9 cellular contexts compared by ENCODE assay signal in the genomic region with DNA sequence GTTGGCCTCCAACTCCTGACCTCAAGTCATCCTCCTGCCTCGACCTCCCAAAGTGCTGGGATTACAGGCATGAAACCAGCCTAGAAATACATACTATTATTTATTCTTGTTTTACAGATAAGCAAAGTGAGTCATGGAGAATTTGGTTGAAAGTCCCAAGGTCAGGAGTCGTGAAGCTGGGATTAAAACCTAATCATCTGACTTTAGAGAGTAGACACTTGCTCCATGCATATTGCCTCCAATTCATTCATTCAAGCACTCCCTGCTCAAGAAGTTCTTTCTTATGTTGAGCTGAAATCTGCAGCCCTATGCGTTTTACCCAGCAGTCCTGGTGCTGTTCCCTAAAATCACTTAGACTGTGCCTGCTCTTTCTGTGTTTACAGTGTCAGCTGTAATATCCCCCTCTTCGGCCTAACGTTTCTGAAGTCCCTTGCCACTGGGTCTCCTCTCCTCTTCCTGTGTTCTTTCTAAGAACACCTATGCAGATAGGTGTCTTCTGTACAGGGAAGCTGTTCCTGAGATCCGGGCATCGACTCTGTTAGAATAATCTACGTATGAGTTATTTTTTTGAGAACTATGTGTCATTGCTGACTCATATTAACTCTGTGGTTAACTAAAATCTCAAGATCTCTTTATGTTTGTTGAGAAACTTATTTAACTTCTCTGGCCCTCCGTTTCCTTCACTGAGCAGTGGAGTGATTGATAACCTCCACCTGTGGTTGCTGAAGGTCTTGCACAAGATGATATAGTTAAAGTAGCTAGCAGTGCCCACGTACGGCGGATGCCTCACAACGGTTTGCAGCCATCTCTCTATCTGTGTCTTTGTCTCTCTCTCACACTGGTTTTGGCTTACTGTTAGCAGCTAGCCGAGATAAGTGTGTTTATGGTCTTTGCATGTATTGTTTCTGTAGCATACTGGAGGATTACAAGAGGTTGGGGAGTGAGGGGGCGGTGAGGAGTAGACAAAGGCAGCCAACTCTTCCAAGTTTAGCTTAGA. TPM values are rescaled to one million over a fixed set of nuclear protein-coding genes. Genes with fewer than 3 reads are reported as not detected.
A peak's percentile ranks its signal among the peaks of the same experiment; 100 is the strongest.
DNase-seq lines count a peak whose midpoint lies in the region; FAIRE-seq and TF ChIP-seq lines count a peak whose summit lies in the region.
"Had no signal": no experiment of that assay in that cellular context is flagged by ENCODE, and none has a peak within 500 bp of the region (broad histone marks: within the 10 kb centered on the region; RNA-seq: fewer than 3 reads in every experiment).

No MANE protein-coding gene starts in this region.

- dilution Hi-C loops in endothelial cell of umbilical vein (cut with MboI; ENCODE audit: extremely low pct_ligation_motif_present, low sequenced_read_pairs): no loop called here

- no peaks in the 10 kb centered on the region for H4K20me1 ChIP-seq in endothelial cell of umbilical vein (replicated peaks; ENCODE audit: control insufficient read depth, extremely low read depth, insufficient read depth, low read length)

- peak overlapping the region; percentile 53 for H3K4me2 ChIP-seq in endothelial cell of umbilical vein (ENCODE audit: insufficient read depth, low read length)

- FAIRE-seq in endothelial cell of umbilical vein (lab: Jason Lieb, UNC): peak; percentile 76
- FAIRE-seq: islet of Langerhans had no signal

- H3K9me3 Mint-ChIP-seq in activated CD4-positive, alpha-beta memory T cell treated with anti-CD3 and anti-CD28 coated beads for 36 hours: no peaks in the 10 kb centered on the region

- H2AFZ ChIP-seq in endothelial cell of umbilical vein (ENCODE audit: low read depth, low read length): peak overlapping the region; percentile 58

- H3K79me2 ChIP-seq in endothelial cell of umbilical vein (ENCODE audit: control insufficient read depth, insufficient read depth, low read length): no peaks in the 10 kb centered on the region

- TF ChIP-seq CTCF in GM20000 (IDR thresholded peaks at IDR 0.05; ENCODE audit: extremely low read depth, missing control alignments) (no peak), endothelial cell of umbilical vein (IDR thresholded peaks at IDR 0.05; ENCODE audit: extremely low read depth in 1 of 2, insufficient read depth in 1 of 2, low read depth in 1 of 2, low read length in 2 of 2) (no peak)

- peaks cover 7% of the 10 kb centered on the region for H3K36me3 Mint-ChIP-seq in activated CD4-positive, alpha-beta memory T cell treated with anti-CD3 and anti-CD28 coated beads for 36 hours

- TF ChIP-seq POLR2A in endothelial cell of umbilical vein (IDR thresholded peaks at IDR 0.05; ENCODE audit: low read depth, low read length): no peak

- peaks cover 2% of the 10 kb centered on the region for H3K27me3 Mint-ChIP-seq in activated CD4-positive, alpha-beta memory T cell treated with anti-CD3 and anti-CD28 coated beads for 36 hours

- intact Hi-C loops in activated CD4-positive, alpha-beta memory T cell treated with anti-CD3 and anti-CD28 coated beads for 36 hours (cut with micrococcal nuclease): loop anchor here (1.0 to 5.0 kb wide), 10 partner anchors 27 to 593 kb away; a partner anchor contains a TSS
- intact Hi-C loops in endothelial cell of umbilical vein (cut with micrococcal nuclease): loop anchor here (1.0 to 5.0 kb wide), 3 partner anchors 43 to 422 kb away; a partner anchor contains a TSS

- H3K36me3 ChIP-seq in KOPT-K1 (ENCODE audit: insufficient read depth, low read length): peaks cover 8% of the 10 kb centered on the region
- no peaks in the 10 kb centered on the region for H3K36me3 ChIP-seq in endothelial cell of umbilical vein (ENCODE audit: control insufficient read depth in 2 of 2, extremely low read depth in 1 of 2, insufficient read depth in 2 of 2, low read length in 2 of 2)

- POLR2A ChIA-PET in activated CD4-positive, alpha-beta memory T cell treated with anti-CD3 and anti-CD28 coated beads for 36 hours (lab: Charles Lee): interaction anchor here (0.8 to 2.0 kb wide), 8 partner anchors 10 to 274 kb away, joined by 3 to 11 read pairs (median 4); a partner anchor contains a TSS
- POLR2A ChIA-PET in endothelial cell of umbilical vein (lab: Charles Lee): no interaction called here

- peak overlapping the region; percentile 61 for H3K27ac ChIP-seq in KOPT-K1 (ENCODE audit: low read depth, low read length, poor library complexity, severe bottlenecking)
- peak overlapping the region; percentile 66 for H3K27ac ChIP-seq in endothelial cell of umbilical vein (ENCODE audit: insufficient read depth, low read depth, low read length)

- DNase-seq in AG20443 (ENCODE audit: low spot score) (peak; percentile 64), GM20000 (ENCODE audit: low spot score) (peak; percentile 60), endothelial cell of umbilical vein (ENCODE audit: low read depth, low spot score) (peak; percentile 64), SHP77 treated with DMSO at 0.1 percent for 48 hours (lab: John Stamatoyannopoulos, UW) (no peak)
- peak; percentile 83 for DNase-seq in activated CD4-positive, alpha-beta memory T cell treated with anti-CD3 and anti-CD28 coated beads for 36 hours
- DNase-seq in stimulated activated CD4-positive, alpha-beta T cell treated with anti-CD3 and anti-CD28 coated beads, Interleukin-15, amount 100 ng/mL, for 48 hours (ENCODE audit: low read depth in 2 of 2): peak; percentile 48 to 65
- DNase-seq in effector CD8-positive, alpha-beta T cell (lab: John Stamatoyannopoulos, UW): no peak

- CTCF ChIA-PET in activated CD4-positive, alpha-beta memory T cell treated with anti-CD3 and anti-CD28 coated beads for 36 hours (lab: Charles Lee): interaction anchor here (0.9 to 1.8 kb wide), 8 partner anchors 30 to 581 kb away, joined by 3 to 10 read pairs (median 4); no protein-coding TSS in a partner anchor
- CTCF ChIA-PET in endothelial cell of umbilical vein (lab: Charles Lee): interaction anchor here (0.8 to 2.4 kb wide), 7 partner anchors 13 to 305 kb away, joined by 3 to 12 read pairs (median 5); no protein-coding TSS in a partner anchor

- no peak overlapping the region for H3K4me3 ChIP-seq in endothelial cell of umbilical vein (replicated peaks in 1 of 3; ENCODE audit: insufficient read depth in 1 of 3, low read depth in 1 of 3, low read length in 3 of 3)

- no peaks in the 10 kb centered on the region for H3K9me3 ChIP-seq in KOPT-K1 (ENCODE audit: insufficient read depth, low read length, poor library complexity, severe bottlenecking)
- no peaks in the 10 kb centered on the region for H3K9me3 ChIP-seq in endothelial cell of umbilical vein (replicated peaks; ENCODE audit: control insufficient read depth, insufficient read depth, low read length)

- peak overlapping the region; percentile 44 for H3K9ac ChIP-seq in endothelial cell of umbilical vein (replicated peaks; ENCODE audit: extremely low read depth, insufficient read depth, low read length)

- peak overlapping the region; percentile 87 for H3K27ac Mint-ChIP-seq in activated CD4-positive, alpha-beta memory T cell treated with anti-CD3 and anti-CD28 coated beads for 36 hours

- no TSS peak for BruUV-seq in endothelial cell of umbilical vein (replicated peaks; lab: Mats Ljungman, UMichigan)

- H3K27me3 ChIP-seq in endothelial cell of umbilical vein (ENCODE audit: control insufficient read depth in 2 of 2, insufficient read depth in 2 of 2, low read length in 2 of 2): no peaks in the 10 kb centered on the region

- H3K4me3 Mint-ChIP-seq in activated CD4-positive, alpha-beta memory T cell treated with anti-CD3 and anti-CD28 coated beads for 36 hours: peak overlapping the region; percentile 69

- peaks cover 76% of the 10 kb centered on the region for H3K4me1 Mint-ChIP-seq in activated CD4-positive, alpha-beta memory T cell treated with anti-CD3 and anti-CD28 coated beads for 36 hours (ENCODE audit: low read depth)

- peaks cover 50% of the 10 kb centered on the region for H3K4me1 ChIP-seq in endothelial cell of umbilical vein (ENCODE audit: control insufficient read depth, extremely low read depth, insufficient read depth, low read length)

- H3K9me1 ChIP-seq in endothelial cell of umbilical vein (replicated peaks; ENCODE audit: control insufficient read depth, extremely low read depth, insufficient read depth, low read length): no peaks in the 10 kb centered on the region

TF ChIP-seq in endothelial cell of umbilical vein, 7 proteins besides CTCF, POLR2A, EP300 and RAD21:
- TF ChIP-seq GATA2 (IDR thresholded peaks at IDR 0.05; ENCODE audit: insufficient read depth, insufficient read length, low read depth, low read length): peak; percentile 85
- TF ChIP-seq MYC (IDR thresholded peaks at IDR 0.05; ENCODE audit: low read depth, low read length): no peak
- TF ChIP-seq JUN (IDR thresholded peaks at IDR 0.05; ENCODE audit: borderline replicate concordance, insufficient read depth, insufficient read length, low read depth): peak; percentile 75
- TF ChIP-seq POLR2AphosphoS5 (IDR thresholded peaks at IDR 0.05; ENCODE audit: insufficient read depth, low read depth, low read length): no peak
- TF ChIP-seq, protein P1, sequence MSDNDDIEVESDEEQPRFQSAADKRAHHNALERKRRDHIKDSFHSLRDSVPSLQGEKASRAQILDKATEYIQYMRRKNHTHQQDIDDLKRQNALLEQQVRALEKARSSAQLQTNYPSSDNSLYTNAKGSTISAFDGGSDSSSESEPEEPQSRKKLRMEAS (IDR thresholded peaks at IDR 0.05; ENCODE audit: insufficient read depth, insufficient read length): no peak
- TF ChIP-seq FOS (IDR thresholded peaks at IDR 0.05; ENCODE audit: borderline replicate concordance, insufficient read depth, low read length): peak; percentile 88
- TF ChIP-seq EZH2 (IDR thresholded peaks at IDR 0.05; ENCODE audit: borderline replicate concordance, low read depth, low read length, severe bottlenecking): no peak
TF ChIP-seq in endothelial cell of umbilical vein: peak in this region for 3.

RNA-seq across cellular contexts. Expression of a gene that starts 4.6 kb away (rescaled TPM):
- 10 to 100 TPM; 31.8 to 33.8 TPM for total RNA-seq in activated CD4-positive, alpha-beta memory T cell treated with anti-CD3 and anti-CD28 coated beads for 36 hours
- total RNA-seq in endothelial cell of umbilical vein: 0.60 TPM in 1 of 2 replicates, not detected in the other
- polyA plus RNA-seq in endothelial cell of umbilical vein: 1.4 and 1.8 TPM in 2 replicates
- polyA plus RNA-seq in endothelial cell of umbilical vein (2011; cell fraction: cytosol; rRNA removed): 1.1 and 1.7 TPM in 2 replicates
- polyA plus RNA-seq in endothelial cell of umbilical vein (2011; cell fraction: nucleus; rRNA removed): 0.25 and 0.45 TPM in 2 replicates
- polyA plus RNA-seq in endothelial cell of umbilical vein (2012): 1.6 and 4.8 TPM in 2 replicates
- polyA minus RNA-seq in endothelial cell of umbilical vein: 1.2 TPM in 1 of 2 replicates, not detected in the other
- polyA minus RNA-seq in endothelial cell of umbilical vein (2011; cell fraction: cytosol; rRNA and poly(A)+ RNA removed): not detected
- polyA minus RNA-seq in endothelial cell of umbilical vein (2011; cell fraction: nucleus; rRNA and poly(A)+ RNA removed): not detected in 2 replicates

Comparison
In these comparisons a context has a peak if more than half of its experiments do, and no peak if none do; other contexts are left out.
1. DNase-seq: peak in AG20443 (single experiment), GM20000 (single experiment), activated CD4-positive, alpha-beta memory T cell treated with anti-CD3 and anti-CD28 coated beads for 36 hours (single experiment), endothelial cell of umbilical vein (single experiment) and stimulated activated CD4-positive, alpha-beta T cell treated with anti-CD3 and anti-CD28 coated beads, Interleukin-15, amount 100 ng/mL, for 48 hours (2 of 2); none in SHP77 treated with DMSO at 0.1 percent for 48 hours (single experiment) and effector CD8-positive, alpha-beta T cell (single experiment).
2. RNA of a gene that starts 4.6 kb away (total RNA-seq): 31.8 to 33.8 TPM in activated CD4-positive, alpha-beta memory T cell treated with anti-CD3 and anti-CD28 coated beads for 36 hours; 0.60 TPM in endothelial cell of umbilical vein; every median in the first group is over 10 times any median in the second.